7 cellular contexts compared by ENCODE assay signal in the genomic region with DNA sequence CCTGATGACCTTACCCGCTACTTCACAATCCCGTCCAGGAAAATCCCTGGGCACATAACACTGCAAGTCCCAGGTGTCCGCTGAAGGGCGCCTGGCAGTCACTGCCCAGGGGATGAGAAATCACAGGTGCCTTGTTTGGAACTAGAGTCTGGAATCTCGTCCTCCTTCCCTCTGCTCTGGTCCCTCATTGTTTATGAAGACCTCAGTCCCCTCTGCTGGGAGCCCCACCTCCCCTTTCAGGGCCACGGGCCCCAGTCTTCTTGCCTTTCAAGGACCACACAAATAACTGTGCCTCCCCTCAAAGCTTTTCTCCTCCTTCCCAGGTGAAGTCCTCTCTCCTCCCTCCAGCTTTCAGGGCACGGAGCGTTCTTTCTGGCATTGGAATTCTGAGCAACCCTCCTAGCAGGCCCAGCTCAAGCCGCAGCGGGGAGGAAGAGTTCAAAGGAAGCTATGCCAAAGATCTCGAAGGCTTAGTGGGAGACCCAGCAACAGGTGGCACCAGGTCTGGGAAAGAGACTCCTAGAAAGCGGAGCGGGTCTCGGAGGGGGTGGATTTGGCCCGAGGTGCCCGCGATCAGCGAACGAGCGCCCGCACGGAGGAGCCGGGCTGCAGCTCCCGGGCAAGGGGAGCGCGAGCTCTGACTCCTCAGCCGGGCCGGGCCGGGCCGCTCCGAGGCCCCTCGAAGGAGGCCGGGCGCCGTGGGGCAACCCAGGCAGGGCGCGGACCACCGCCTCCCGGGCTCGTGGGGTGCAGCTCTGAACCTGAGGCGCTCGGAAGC. TPM values are rescaled to one million over a fixed set of nuclear protein-coding genes. Genes with fewer than 3 reads are reported as not detected.
A peak's percentile ranks its signal among the peaks of the same experiment; 100 is the strongest.
DNase-seq lines count a peak whose midpoint lies in the region; ATAC-seq and TF ChIP-seq lines count a peak whose summit lies in the region.
"Not testable (repeated sequence)": the region's sequence is repeated elsewhere in the genome, so short reads cannot be mapped to it uniquely, and the experiment has no call there.

No MANE protein-coding gene starts in this region.

- not testable (repeated sequence) for H3K36me3 ChIP-seq in endodermal cell (ENCODE audit: control insufficient read depth, insufficient read depth, low read length)

- DNase-seq in RKO (ENCODE audit: low spot score) = peak; percentile 16
- DNase-seq in endodermal cell = peak; percentile 81
- not testable (repeated sequence) for DNase-seq in left colon; retinal pigment epithelial cell (ENCODE audit: low read depth)

- not testable (repeated sequence) for H3K4me1 ChIP-seq in endodermal cell (ENCODE audit: control insufficient read depth, insufficient read depth, low read length)

- peak; percentile 5 for ATAC-seq in GM18520 (IDR thresholded peaks at IDR 0.05; ENCODE audit: unreplicated experiment)
- ATAC-seq in HG03159 (IDR thresholded peaks at IDR 0.05; ENCODE audit: unreplicated experiment) = peak; percentile 36
- peak; percentile 31 for ATAC-seq in activated T-helper 17 cell treated with anti-CD3 and anti-CD28 coated beads, Interleukin-2, amount 50 U/mL, for 72 hours (replicated peaks)
- ATAC-seq in left colon = peak; percentile 49

- H3K27ac ChIP-seq in endodermal cell (ENCODE audit: low read depth, low read length) = not testable (repeated sequence)

- intact Hi-C loops in left colon (cut with DNase I, micrococcal nuclease) = not testable (repeated sequence)

- H3K27me3 ChIP-seq in endodermal cell (ENCODE audit: control insufficient read depth, insufficient read depth, low read length, poor library complexity, severe bottlenecking) = not testable (repeated sequence)

- not testable (repeated sequence) for H3K9me3 Mint-ChIP-seq in activated T-helper 17 cell treated with anti-CD3 and anti-CD28 coated beads, Interleukin-2, amount 50 U/mL, for 72 hours; endodermal cell

- H3K4me3 ChIP-seq in endodermal cell (ENCODE audit: low read length) (peak overlapping the region; percentile 78), retinal pigment epithelial cell (ENCODE audit: low read length) (peak overlapping the region; percentile 76)

- peak overlapping the region; percentile 88 for H3K4me3 Mint-ChIP-seq in activated T-helper 17 cell treated with anti-CD3 and anti-CD28 coated beads, Interleukin-2, amount 50 U/mL, for 72 hours
- H3K4me3 Mint-ChIP-seq in endodermal cell = peak overlapping the region; percentile 66

- not testable (repeated sequence) for H3K27ac Mint-ChIP-seq in activated T-helper 17 cell treated with anti-CD3 and anti-CD28 coated beads, Interleukin-2, amount 50 U/mL, for 72 hours
- H3K27ac Mint-ChIP-seq in endodermal cell = peak overlapping the region; percentile 75

- 10 to 24% methylated on average over 4 to 42 of the region's 42 CpGs for WGBS in endodermal cell (ENCODE audit: insufficient coverage in 1 of 2, insufficient read length in 1 of 2), 2 experiments

- not testable (repeated sequence) for TF ChIP-seq CTCF in endodermal cell (conservative IDR thresholded peaks at IDR 0.05); retinal pigment epithelial cell (conservative IDR thresholded peaks at IDR 0.05; ENCODE audit: low read depth, low read length)

- peak overlapping the region; percentile 57 for H3K9ac ChIP-seq in endodermal cell (ENCODE audit: extremely low read depth, low read length, poor library complexity, severe bottlenecking)

- H3K4me1 Mint-ChIP-seq in activated T-helper 17 cell treated with anti-CD3 and anti-CD28 coated beads, Interleukin-2, amount 50 U/mL, for 72 hours; endodermal cell: not testable (repeated sequence)

- not testable (repeated sequence) for H3K27me3 Mint-ChIP-seq in activated T-helper 17 cell treated with anti-CD3 and anti-CD28 coated beads, Interleukin-2, amount 50 U/mL, for 72 hours; endodermal cell (ENCODE audit: insufficient read depth)

- H3K9me3 ChIP-seq in endodermal cell (ENCODE audit: control insufficient read depth, low read length) = not testable (repeated sequence)

- H3K36me3 Mint-ChIP-seq in activated T-helper 17 cell treated with anti-CD3 and anti-CD28 coated beads, Interleukin-2, amount 50 U/mL, for 72 hours (ENCODE audit: low read depth); endodermal cell (ENCODE audit: low read depth): not testable (repeated sequence)

RNA-seq across cellular contexts. Expression of a gene that starts 19.5 kb away (rescaled TPM):
- total RNA-seq in activated T-helper 17 cell treated with anti-CD3 and anti-CD28 coated beads, Interleukin-2, amount 50 U/mL, for 72 hours = not detected
- 1 to 10 TPM in 1 of 2 donors, under 1 TPM in 1; 0.26 to 1.1 TPM for total RNA-seq in endodermal cell
- polyA plus RNA-seq in endodermal cell (2013, experiment 1 of 2) = 0.78 TPM
- polyA plus RNA-seq in endodermal cell (2013, experiment 2 of 2) = 0.87 TPM
- total RNA-seq in left colon = 100 to 1,000 TPM; 115 to 116 TPM

RNA-seq across cellular contexts. Expression of a gene that starts 21.1 kb away (rescaled TPM):
- total RNA-seq in activated T-helper 17 cell treated with anti-CD3 and anti-CD28 coated beads, Interleukin-2, amount 50 U/mL, for 72 hours = not detected
- total RNA-seq in endodermal cell (10 to 100 TPM; 13.5 to 15.9 TPM), left colon (1 to 10 TPM; 2.0 to 4.0 TPM)
- polyA plus RNA-seq in endodermal cell (2013, experiment 1 of 2) = 6.5 TPM
- polyA plus RNA-seq in endodermal cell (2013, experiment 2 of 2) = 6.6 TPM

RNA-seq across cellular contexts. Expression of a gene that starts 39.7 kb away (rescaled TPM):
- total RNA-seq in activated T-helper 17 cell treated with anti-CD3 and anti-CD28 coated beads, Interleukin-2, amount 50 U/mL, for 72 hours = 1 to 10 TPM; 2.1 to 3.2 TPM
- total RNA-seq in endodermal cell (10 to 100 TPM; 11.9 to 15.7 TPM), left colon (1 to 10 TPM; 3.9 to 4.1 TPM)
- polyA plus RNA-seq in endodermal cell (2013, experiment 1 of 2) = 25.0 TPM
- polyA plus RNA-seq in endodermal cell (2013, experiment 2 of 2) = 27.1 TPM

RNA-seq across cellular contexts. Expression of a gene that starts 49.8 kb away (rescaled TPM):
- 10 to 100 TPM; 67.3 to 69.4 TPM for total RNA-seq in activated T-helper 17 cell treated with anti-CD3 and anti-CD28 coated beads, Interleukin-2, amount 50 U/mL, for 72 hours
- total RNA-seq in endodermal cell (10 to 100 TPM; 72.8 to 78.5 TPM), left colon (100 to 1,000 TPM in 1 of 2 donors, 10 to 100 TPM in 1; 91.1 to 110 TPM)
- 126 TPM for polyA plus RNA-seq in endodermal cell (2013, experiment 1 of 2)
- 128 TPM for polyA plus RNA-seq in endodermal cell (2013, experiment 2 of 2)

RNA-seq across cellular contexts. Expression of a gene that starts 51.9 kb away (rescaled TPM):
- total RNA-seq in activated T-helper 17 cell treated with anti-CD3 and anti-CD28 coated beads, Interleukin-2, amount 50 U/mL, for 72 hours = 10 to 100 TPM; 22.6 to 30.8 TPM
- total RNA-seq in endodermal cell (10 to 100 TPM; 72.7 to 74.8 TPM), left colon (10 to 100 TPM; 54.1 to 71.9 TPM)
- polyA plus RNA-seq in endodermal cell (2013, experiment 1 of 2) = 36.0 TPM
- polyA plus RNA-seq in endodermal cell (2013, experiment 2 of 2) = 28.7 TPM

Comparison
In these comparisons a context has a peak if more than half of its experiments do, and no peak if none do; other contexts are left out.
1. RNA of a gene that starts 19.5 kb away (total RNA-seq): 115 to 116 TPM in left colon; 0.26 to 1.1 TPM in endodermal cell and not detected in activated T-helper 17 cell treated with anti-CD3 and anti-CD28 coated beads, Interleukin-2, amount 50 U/mL, for 72 hours; every median in the first group is over 10 times any median in the second.
2. Peak in every context shown above with its lines, with median percentiles within 50 percentile points of each other: ATAC-seq.